ENCODE assay signal across 8 cellular contexts in genomic region chr16:56317998-56318912, GRCh38.
DNase-seq lines count a peak whose midpoint lies in the region; ATAC-seq and TF ChIP-seq lines count a peak whose summit lies in the region.

No MANE protein-coding gene starts in this region.

- CTCF ChIA-PET in Calu3 (lab: Charles Lee) (interaction anchor here (0.6 to 1.8 kb wide), 8 partner anchors 10 to 853 kb away, joined by 3 to 9 read pairs (median 4); no protein-coding TSS in a partner anchor), RWPE1 (lab: Yijun Ruan, JAX) (interaction anchor here (0.6 to 2.2 kb wide), 23 partner anchors 9 to 379 kb away, joined by 3 to 28 read pairs (median 3); no protein-coding TSS in a partner anchor)

- H3K36me3 ChIP-seq in HUES48 (ENCODE audit: control insufficient read depth, insufficient read depth, low read length): no peaks in the 10 kb centered on the region

- DNase-seq in Calu3 (peak; percentile 90), RWPE1 (ENCODE audit: low spot score) (peak; percentile 92), fibroblast of the aortic adventitia (ENCODE audit: low read depth) (peak; percentile 80), nephron progenitor cell (peak; percentile 89)
- peak; percentile 91 for DNase-seq in activated effector memory CD4-positive, alpha-beta T cell treated with anti-CD3 and anti-CD28 coated beads, Interleukin-2, amount 50 U/mL, for 16 hours
- peak; percentile 85 for DNase-seq in stimulated activated naive CD8-positive, alpha-beta T cell treated with anti-CD3 and anti-CD28 coated beads, Interleukin-15, Interleukin-2, amounts not matched to agents 100 U/mL and 50 U/mL, for 24 hours

- no peaks in the 10 kb centered on the region for H3K36me3 Mint-ChIP-seq in Calu3 (ENCODE audit: insufficient read depth, unreplicated experiment)
- H3K36me3 Mint-ChIP-seq in nephron progenitor cell (ENCODE audit: low read depth): no peaks in the 10 kb centered on the region

- H3K9me3 Mint-ChIP-seq in Calu3 (ENCODE audit: low read depth, unreplicated experiment) (no peaks in the 10 kb centered on the region), nephron progenitor cell (no peaks in the 10 kb centered on the region)

- H3K27me3 Mint-ChIP-seq in Calu3 (ENCODE audit: unreplicated experiment): peaks cover 71% of the 10 kb centered on the region
- H3K27me3 Mint-ChIP-seq in nephron progenitor cell (ENCODE audit: low read depth, poor library complexity): peaks cover 23% of the 10 kb centered on the region

- TF ChIP-seq CTCF in Calu3 (IDR thresholded peaks at IDR 0.05; ENCODE audit: unreplicated experiment) (peak; percentile 98), RWPE1 (conservative IDR thresholded peaks at IDR 0.05; ENCODE audit: low read depth) (peak; percentile 81), fibroblast of the aortic adventitia (IDR thresholded peaks at IDR 0.05; ENCODE audit: insufficient read depth, low read length) (peak; percentile 92), nephron progenitor cell (IDR thresholded peaks at IDR 0.05) (peak; percentile 98)

- no peak overlapping the region for H3K27ac Mint-ChIP-seq in Calu3 (ENCODE audit: unreplicated experiment)
- H3K27ac Mint-ChIP-seq in nephron progenitor cell: no peak overlapping the region

- H3K9ac ChIP-seq in HUES48 (ENCODE audit: low read depth, low read length): no peak overlapping the region

- BruUV-seq in Calu3 (replicated peaks; lab: Mats Ljungman, UMichigan): no TSS peak

- H3K27me3 ChIP-seq in HUES48 (ENCODE audit: control insufficient read depth, insufficient read depth, low read length): peaks cover 9% of the 10 kb centered on the region; the same call in 1 of the 2 replicates

- ATAC-seq in GM21390 (IDR thresholded peaks at IDR 0.05; ENCODE audit: unreplicated experiment): peak; percentile 97
- peak; percentile 92 for ATAC-seq in stimulated activated naive CD8-positive, alpha-beta T cell treated with anti-CD3 and anti-CD28 coated beads, Interleukin-15, Interleukin-2, amounts not matched to agents 100 U/mL and 50 U/mL, for 24 hours

- H3K4me1 Mint-ChIP-seq in Calu3 (ENCODE audit: low read depth, unreplicated experiment) (no peaks in the 10 kb centered on the region), nephron progenitor cell (no peaks in the 10 kb centered on the region)

- POLR2A ChIA-PET in RWPE1 (lab: Yijun Ruan, JAX; ENCODE audit: low non-redundant PET): no interaction called here

- intact Hi-C loops in Calu3 (cut with micrococcal nuclease; ENCODE audit: unreplicated experiment): loop anchor here (1.0 to 10.0 kb wide), 5 partner anchors 71 to 606 kb away; no protein-coding TSS in a partner anchor

- no peak overlapping the region for H3K27ac ChIP-seq in HUES48 (ENCODE audit: low read depth, low read length)
- H3K27ac ChIP-seq in RWPE1: no peak overlapping the region

- H3K9me3 ChIP-seq in HUES48 (ENCODE audit: control insufficient read depth, insufficient read depth, low read length): no peaks in the 10 kb centered on the region

- H3K4me3 Mint-ChIP-seq in Calu3 (ENCODE audit: low read depth, unreplicated experiment) (peak overlapping the region; percentile 36), nephron progenitor cell (peak overlapping the region; percentile 74)

- H3K4me3 ChIP-seq in HUES48 (ENCODE audit: low read depth, low read length) (peak overlapping the region; percentile 57), fibroblast of the aortic adventitia (ENCODE audit: low read depth, low read length) (peak overlapping the region; percentile 35)

- H3K4me1 ChIP-seq in HUES48 (ENCODE audit: control insufficient read depth, insufficient read depth, low read length): 0 out of 2 replicates have a peak, but pooled peaks cover 2% of the 10 kb centered on the region
